8 cellular contexts compared by ENCODE assay signal in the genomic region with DNA sequence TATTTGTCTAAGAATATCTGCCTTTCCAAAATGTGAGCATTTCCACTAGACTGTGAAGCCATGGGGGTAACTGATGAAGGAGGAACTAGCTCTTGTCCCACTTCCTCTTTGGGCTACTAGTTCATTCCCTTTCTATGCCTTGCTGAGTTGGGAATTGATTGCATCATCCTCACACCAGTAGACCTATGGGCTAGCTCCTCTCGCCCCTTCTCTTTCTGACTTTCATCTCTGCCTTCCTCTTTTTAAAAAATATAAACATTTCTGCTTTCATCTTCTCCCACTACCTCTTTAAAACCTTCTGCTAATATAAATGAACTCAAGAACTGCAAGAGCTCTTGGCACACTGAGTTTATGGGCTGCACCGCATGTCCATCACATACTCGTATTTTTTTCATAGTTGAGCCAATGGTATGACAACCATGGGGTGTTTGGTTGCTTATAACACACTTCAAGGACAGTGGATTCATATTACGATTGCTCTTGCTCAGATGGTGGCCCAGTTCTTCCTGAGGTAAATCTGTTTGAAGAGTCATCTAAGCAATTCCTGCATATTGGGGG.
DNase-seq lines count a peak whose midpoint lies in the region; ATAC-seq and TF ChIP-seq lines count a peak whose summit lies in the region.

No MANE protein-coding gene starts in this region.

- H3K4me3 ChIP-seq in AG10803 (ENCODE audit: low read length) = no peak overlapping the region
- no peak overlapping the region for H3K4me3 ChIP-seq in fibroblast of pulmonary artery (replicated peaks; ENCODE audit: low read depth, low read length)

- peaks cover 1 to 4% (median 2%) of the 10 kb centered on the region in 3 donors for H3K27me3 Mint-ChIP-seq in immature natural killer cell (ENCODE audit: low read depth in 3 of 3)

- H3K4me3 Mint-ChIP-seq in immature natural killer cell = no peak overlapping the region

- TF ChIP-seq CTCF in AG10803 (conservative IDR thresholded peaks at IDR 0.05; ENCODE audit: low read length) (no peak), fibroblast of pulmonary artery (IDR thresholded peaks at IDR 0.05; ENCODE audit: low read length, missing control alignments) (no peak), GM20000 (IDR thresholded peaks at IDR 0.05; ENCODE audit: extremely low read depth, missing control alignments) (no peak)

- H3K27ac Mint-ChIP-seq in immature natural killer cell = no peak overlapping the region

- peak; percentile 35 for ATAC-seq in GM19463 (IDR thresholded peaks at IDR 0.05; ENCODE audit: unreplicated experiment)

- H3K4me1 Mint-ChIP-seq in immature natural killer cell = no peaks in the 10 kb centered on the region

- H3K9me3 Mint-ChIP-seq in immature natural killer cell = no peaks in the 10 kb centered on the region

- H3K36me3 Mint-ChIP-seq in immature natural killer cell = no peaks in the 10 kb centered on the region

- DNase-seq in AG10803 (ENCODE audit: low read depth) (peak; percentile 36), NCI-H69 (lab: John Stamatoyannopoulos, UW) (peak; percentile 71), fibroblast of pulmonary artery (ENCODE audit: low read depth) (peak; percentile 38), GM20000 (ENCODE audit: low spot score) (no peak), immature natural killer cell (no peak), H4 (ENCODE audit: low spot score) (no peak), cortex of kidney (lab: John Stamatoyannopoulos, UW) (no peak)

Comparison
In these comparisons a context has a peak if more than half of its experiments do, and no peak if none do; other contexts are left out.
1. DNase-seq: peak in AG10803 (single experiment), NCI-H69 (single experiment) and fibroblast of pulmonary artery (single experiment); none in GM20000 (single experiment), immature natural killer cell (0 of 3), H4 (single experiment) and cortex of kidney (single experiment).